16 cellular contexts compared by ENCODE assay signal in genomic region chr14:101109981-101110728, GRCh38.
DNase-seq lines count a peak whose midpoint lies in the region; ATAC-seq and TF ChIP-seq lines count a peak whose summit lies in the region.
"Had no signal": no experiment of that assay in that cellular context is flagged by ENCODE, and none has a peak within 500 bp of the region (broad histone marks: within the 10 kb centered on the region; RNA-seq: fewer than 3 reads in every experiment).

No MANE protein-coding gene starts in this region.

- intact Hi-C loops in sciatic nerve (cut with DNase I) = no loop called here

- no peaks in the 10 kb centered on the region for H3K9me3 ChIP-seq in BLaER1
- peaks cover 3% of the 10 kb centered on the region for H3K9me3 ChIP-seq in KOPT-K1 (ENCODE audit: insufficient read depth, low read length, poor library complexity, severe bottlenecking)
- H3K9me3 ChIP-seq: thoracic aorta had no signal

- H3K36me3 ChIP-seq in BLaER1 = no peaks in the 10 kb centered on the region
- H3K36me3 ChIP-seq in KOPT-K1 (ENCODE audit: insufficient read depth, low read length) = no peaks in the 10 kb centered on the region
- H3K36me3 ChIP-seq: left lung, thoracic aorta had no signal

- H3K27me3 Mint-ChIP-seq in HFFc6 (ENCODE audit: insufficient read depth) = peaks cover 16% of the 10 kb centered on the region

- H4K20me1 ChIP-seq in BLaER1 = no peaks in the 10 kb centered on the region

- H3K27ac ChIP-seq in BLaER1 (peak overlapping the region; percentile 95), KOPT-K1 (ENCODE audit: low read depth, low read length, poor library complexity, severe bottlenecking) (peak overlapping the region; percentile 83)
- H3K27ac ChIP-seq: left lung, psoas muscle, thoracic aorta had no signal

- no peak overlapping the region for H3K9ac ChIP-seq in BLaER1

- no peaks in the 10 kb centered on the region for H3K27me3 ChIP-seq in BLaER1
- H3K27me3 ChIP-seq: left lung had no signal

- H3K27ac Mint-ChIP-seq in HFFc6 = no peak overlapping the region

- no peak for TF ChIP-seq CTCF in HFFc6 (IDR thresholded peaks at IDR 0.05)

- peak; percentile 39 for DNase-seq in NCI-H748 treated with DMSO at 0.1 percent for 48 hours (lab: John Stamatoyannopoulos, UW)
- DNase-seq in left lobe of liver (ENCODE audit: low spot score) = peak; percentile 38
- no peak for DNase-seq in Ammon's horn (ENCODE audit: low spot score)
- DNase-seq in sciatic nerve (ENCODE audit: low spot score) = no peak
- DNase-seq in HFFc6 = no peak
- DNase-seq: activated naive CD4-positive, alpha-beta T cell treated with Interleukin-2 at 50 U/mL for 16 hours; GF-D8; hippocampal formation; NCI-H226; PC-3 had no signal

- no peak overlapping the region for H3K4me3 ChIP-seq in BLaER1
- H3K4me3 ChIP-seq: left lung, psoas muscle, thoracic aorta had no signal

- ATAC-seq in left lobe of liver = no peak
- ATAC-seq in sciatic nerve = no peak
- ATAC-seq in GM21423 (IDR thresholded peaks at IDR 0.05; ENCODE audit: unreplicated experiment) = no peak
- ATAC-seq: left lung, PC-3, psoas muscle had no signal

- no peaks in the 10 kb centered on the region for H3K4me1 Mint-ChIP-seq in HFFc6 (ENCODE audit: low read depth)

- no peak overlapping the region for H3K4me3 Mint-ChIP-seq in HFFc6

- peak overlapping the region; percentile 82; the same call in 1 of the 2 replicates for H3K4me2 ChIP-seq in BLaER1

- H3K9me3 Mint-ChIP-seq in HFFc6 = no peaks in the 10 kb centered on the region

- no peaks in the 10 kb centered on the region for H3K36me3 Mint-ChIP-seq in HFFc6 (ENCODE audit: low read depth)

- peaks cover 49% of the 10 kb centered on the region for H3K4me1 ChIP-seq in BLaER1
- H3K4me1 ChIP-seq: left lung, psoas muscle had no signal

Comparison
In these comparisons a context has a peak if more than half of its experiments do, and no peak if none do; other contexts are left out.
1. DNase-seq: peak in NCI-H748 treated with DMSO at 0.1 percent for 48 hours (single experiment) and left lobe of liver (single experiment); none in Ammon's horn (single experiment), sciatic nerve (single experiment) and HFFc6 (single experiment).